In the genomic region with DNA sequence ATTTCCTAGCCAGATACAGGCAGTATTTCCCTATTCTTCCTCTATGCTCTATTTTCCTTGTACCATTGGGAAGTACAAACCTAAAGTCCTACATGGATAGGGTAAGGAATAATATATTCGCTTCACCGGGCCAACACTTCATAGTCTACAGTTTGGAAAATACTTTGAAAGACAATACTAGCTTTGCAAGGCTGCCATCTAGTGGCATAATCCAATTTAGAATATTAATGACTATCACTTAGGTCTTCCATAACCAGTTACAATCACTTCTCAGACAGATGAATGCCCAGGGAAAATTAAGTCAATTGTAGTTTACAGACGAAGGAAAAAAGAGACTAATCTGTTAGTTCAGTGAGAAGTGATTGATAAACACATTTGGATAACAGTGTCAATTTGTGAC, we compare ENCODE assay signal across 8 cellular contexts.
DNase-seq lines count a peak whose midpoint lies in the region; ATAC-seq and TF ChIP-seq lines count a peak whose summit lies in the region.

No MANE protein-coding gene starts in this region.

- no peaks in the 10 kb centered on the region for H3K4me1 ChIP-seq in esophagus squamous epithelium
- no peaks in the 10 kb centered on the region for H3K4me1 ChIP-seq in smooth muscle cell (ENCODE audit: low read depth)

- DNase-seq in ELR (ENCODE audit: low read depth) (peak; percentile 14), H7 (peak; percentile 7), OCI-M1 (lab: John Stamatoyannopoulos, UW) (peak; percentile 64), esophagus squamous epithelium (lab: John Stamatoyannopoulos, UW) (no peak), smooth muscle cell (lab: John Stamatoyannopoulos, UW; ENCODE audit: unreplicated experiment) (no peak), SIG-M5 (lab: John Stamatoyannopoulos, UW) (no peak)

- H3K27ac ChIP-seq in esophagus squamous epithelium (no peak overlapping the region), smooth muscle cell (ENCODE audit: low read depth) (no peak overlapping the region)

- no peak overlapping the region for H3K4me3 ChIP-seq in H7 (ENCODE audit: insufficient read depth, low read depth, low read length)
- no peak overlapping the region for H3K4me3 ChIP-seq in esophagus squamous epithelium
- no peak overlapping the region for H3K4me3 ChIP-seq in smooth muscle cell

- TF ChIP-seq CTCF in esophagus squamous epithelium (IDR thresholded peaks at IDR 0.05) (peak in 5 of 6 experiments; percentile 25 to 45 (median 31)), smooth muscle cell (IDR thresholded peaks at IDR 0.05; ENCODE audit: borderline replicate concordance, insufficient read depth, poor library complexity, severe bottlenecking) (peak; percentile 59)

- no peaks in the 10 kb centered on the region for H4K20me1 ChIP-seq in smooth muscle cell (ENCODE audit: low read depth)

- no peaks in the 10 kb centered on the region for H3K36me3 ChIP-seq in H7 (replicated peaks; ENCODE audit: control insufficient read depth, insufficient read depth, low read length)
- no peaks in the 10 kb centered on the region for H3K36me3 ChIP-seq in esophagus squamous epithelium
- H3K36me3 ChIP-seq in smooth muscle cell (ENCODE audit: low read depth) = no peaks in the 10 kb centered on the region

- TF ChIP-seq POLR2A in esophagus squamous epithelium (IDR thresholded peaks at IDR 0.05) = no peak

- no peak overlapping the region for H3K9ac ChIP-seq in smooth muscle cell (ENCODE audit: low read depth)

- H3K9me3 ChIP-seq in esophagus squamous epithelium = no peaks in the 10 kb centered on the region
- no peaks in the 10 kb centered on the region for H3K9me3 ChIP-seq in smooth muscle cell (replicated peaks; ENCODE audit: low read depth)

- intact Hi-C loops in esophagus squamous epithelium (cut with DNase I) = no loop called here

- no peak overlapping the region for H3K4me2 ChIP-seq in smooth muscle cell

- ATAC-seq in GM21737 (IDR thresholded peaks at IDR 0.05; ENCODE audit: unreplicated experiment) (no peak), HG03159 (IDR thresholded peaks at IDR 0.05; ENCODE audit: unreplicated experiment) (no peak)

- no peaks in the 10 kb centered on the region for H3K79me2 ChIP-seq in smooth muscle cell (ENCODE audit: low read depth)

- H3F3A ChIP-seq in smooth muscle cell (ENCODE audit: low read depth) = no peaks in the 10 kb centered on the region

- no peaks in the 10 kb centered on the region for H3K27me3 ChIP-seq in H7 (ENCODE audit: control insufficient read depth, insufficient read depth, low read length)
- no peaks in the 10 kb centered on the region for H3K27me3 ChIP-seq in esophagus squamous epithelium
- H3K27me3 ChIP-seq in smooth muscle cell (ENCODE audit: low read depth) = no peaks in the 10 kb centered on the region

- H2AFZ ChIP-seq in smooth muscle cell (ENCODE audit: low read depth) = no peak overlapping the region

- WGBS in esophagus squamous epithelium, 2 donors = 5 to 17% methylated on average over 3 of the region's 3 CpGs
- 31% methylated on average over 3 of the region's 3 CpGs for WGBS in smooth muscle cell (ENCODE audit: low lambda C conversion rate)

Comparison
In these comparisons a context has a peak if more than half of its experiments do, and no peak if none do; other contexts are left out.
1. DNase-seq: peak in ELR (single experiment), H7 (single experiment) and OCI-M1 (single experiment); none in esophagus squamous epithelium (single experiment), smooth muscle cell (single experiment) and SIG-M5 (single experiment).